In the genomic region with DNA sequence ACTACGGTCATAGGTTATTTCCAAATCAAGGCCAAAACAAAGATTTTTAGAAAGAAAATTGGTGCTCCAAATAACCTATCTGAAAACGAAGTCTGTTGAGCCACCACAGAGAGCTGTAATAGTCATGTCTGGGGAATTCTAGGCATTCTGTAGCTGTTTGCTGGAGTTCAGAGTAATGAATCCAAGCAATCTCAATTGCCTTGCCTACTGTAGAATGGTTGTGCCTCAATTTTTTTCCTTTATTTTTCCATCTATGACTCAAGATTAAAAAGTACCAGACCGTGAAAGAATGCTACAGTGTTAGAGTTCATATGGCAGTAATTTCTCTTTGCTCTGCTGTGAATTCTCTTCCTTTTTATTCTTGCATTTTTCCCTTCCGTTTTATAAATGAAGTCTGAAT, we compare ENCODE assay signal across 16 cellular contexts.
DNase-seq lines count a peak whose midpoint lies in the region; ATAC-seq and TF ChIP-seq lines count a peak whose summit lies in the region.
"Had no signal": no experiment of that assay in that cellular context is flagged by ENCODE, and none has a peak within 500 bp of the region (broad histone marks: within the 10 kb centered on the region; RNA-seq: fewer than 3 reads in every experiment).

No MANE protein-coding gene starts in this region.

- H3K9me3 Mint-ChIP-seq in GM23338: peaks cover 1% of the 10 kb centered on the region; the same call in 1 of the 3 replicates

- TF ChIP-seq EP300 in stomach (IDR thresholded peaks at IDR 0.05): no peak

- no peaks in the 10 kb centered on the region for H3K4me1 Mint-ChIP-seq in GM23338
- H3K4me1 Mint-ChIP-seq: naive thymus-derived CD4-positive, alpha-beta T cell had no signal

- H3K27ac Mint-ChIP-seq in GM23338: no peak overlapping the region; the same call in 1 of the 2 replicates
- H3K27ac Mint-ChIP-seq: naive thymus-derived CD4-positive, alpha-beta T cell had no signal

- no peaks in the 10 kb centered on the region for H4K20me1 ChIP-seq in GM23338 (replicated peaks; ENCODE audit: insufficient read depth)

- DNase-seq in GM23338 (ENCODE audit: low spot score) (peak; percentile 10), SW 1271 (lab: John Stamatoyannopoulos, UW) (peak; percentile 30 to 76), fibroblast of villous mesenchyme (ENCODE audit: low read depth) (peak; percentile 63), skeletal muscle cell (ENCODE audit: low read depth) (peak; percentile 73), OCI-M2 (lab: John Stamatoyannopoulos, UW; ENCODE audit: unreplicated experiment) (no peak), stomach (no peak)
- DNase-seq in stimulated activated CD4-positive, alpha-beta T cell treated with anti-CD3 and anti-CD28 coated beads, Interleukin-4, amount 100 ng/mL, for 24 hours: no peak
- DNase-seq: activated CD8-positive, alpha-beta memory T cell treated with anti-CD3 and anti-CD28 coated beads, Interleukin-2, amount 50 U/mL, for 48 hours; central memory CD4-positive, alpha-beta T cell; DMS153; hippocampal formation; MV-4-11; naive thymus-derived CD4-positive, alpha-beta T cell; NCI-H69; stimulated activated CD4-positive, alpha-beta T cell treated with anti-CD3 and anti-CD28 coated beads, Interleukin-4, amount 100 ng/mL, for 1 hour had no signal

- peaks cover 3% of the 10 kb centered on the region; the same call in 1 of the 3 replicates for H3K36me3 Mint-ChIP-seq in GM23338 (ENCODE audit: low read depth)
- H3K36me3 Mint-ChIP-seq: naive thymus-derived CD4-positive, alpha-beta T cell had no signal

- no peaks in the 10 kb centered on the region for H3K9me3 ChIP-seq in stomach

- no peak for TF ChIP-seq CTCF in GM23338 (conservative IDR thresholded peaks at IDR 0.05; ENCODE audit: low read depth in 2 of 2)
- no peak for TF ChIP-seq CTCF in fibroblast of villous mesenchyme (IDR thresholded peaks at IDR 0.05; ENCODE audit: insufficient read depth, low read depth, low read length)
- TF ChIP-seq CTCF in stomach (IDR thresholded peaks at IDR 0.05): no peak

- no peaks in the 10 kb centered on the region for H3K4me1 ChIP-seq in GM23338 (ENCODE audit: insufficient read depth)
- H3K4me1 ChIP-seq in stomach: no peaks in the 10 kb centered on the region

- whole genome bisulfite sequencing in stomach, 5 donors: 63 to 82% (median 73%) methylated on average over 4 of the region's 4 CpGs

- no peaks in the 10 kb centered on the region for H3K79me2 ChIP-seq in GM23338 (replicated peaks; ENCODE audit: insufficient read depth)

- H3K36me3 ChIP-seq in GM23338 (ENCODE audit: insufficient read depth) (no peaks in the 10 kb centered on the region), stomach (no peaks in the 10 kb centered on the region)

- no peak overlapping the region for H3K4me2 ChIP-seq in GM23338

- ATAC-seq in GM23338 (no peak), GM21786 (IDR thresholded peaks at IDR 0.05; ENCODE audit: unreplicated experiment) (no peak)
- ATAC-seq: naive thymus-derived CD4-positive, alpha-beta T cell had no signal

- no peak for TF ChIP-seq POLR2A in stomach (IDR thresholded peaks at IDR 0.05)

- intact Hi-C loops in stomach (cut with DNase I; ENCODE audit: low total_unique reads): no loop called here

- no peak overlapping the region for H3K4me3 Mint-ChIP-seq in GM23338
- H3K4me3 Mint-ChIP-seq: naive thymus-derived CD4-positive, alpha-beta T cell had no signal

- H2AFZ ChIP-seq in GM23338: no peak overlapping the region

- no peaks in the 10 kb centered on the region for H3K9me2 ChIP-seq in GM23338 (ENCODE audit: insufficient read depth)

- no peaks in the 10 kb centered on the region for H3K27me3 ChIP-seq in GM23338 (ENCODE audit: insufficient read depth)
- no peaks in the 10 kb centered on the region for H3K27me3 ChIP-seq in stomach

- H3K27ac ChIP-seq in GM23338 (ENCODE audit: low read depth) (no peak overlapping the region), stomach (no peak overlapping the region)

- peaks cover 3% of the 10 kb centered on the region for H3K27me3 Mint-ChIP-seq in GM23338 (ENCODE audit: insufficient read depth, low read depth, poor library complexity)
- H3K27me3 Mint-ChIP-seq: naive thymus-derived CD4-positive, alpha-beta T cell had no signal

- H3K4me3 ChIP-seq in GM23338 (no peak overlapping the region), fibroblast of villous mesenchyme (ENCODE audit: low read depth, low read length) (no peak overlapping the region), skeletal muscle cell (ENCODE audit: low read depth, low read length) (peak overlapping the region; percentile 1), stomach (no peak overlapping the region)

- H3F3A ChIP-seq in GM23338 (replicated peaks; ENCODE audit: low read depth): no peaks in the 10 kb centered on the region

TF ChIP-seq in GM23338, 12 proteins besides CTCF, POLR2A, EP300 and RAD21:
- TF ChIP-seq EZH2 (IDR thresholded peaks at IDR 0.05; ENCODE audit: low read depth, unreplicated experiment): no peak
- TF ChIP-seq, protein P1, sequence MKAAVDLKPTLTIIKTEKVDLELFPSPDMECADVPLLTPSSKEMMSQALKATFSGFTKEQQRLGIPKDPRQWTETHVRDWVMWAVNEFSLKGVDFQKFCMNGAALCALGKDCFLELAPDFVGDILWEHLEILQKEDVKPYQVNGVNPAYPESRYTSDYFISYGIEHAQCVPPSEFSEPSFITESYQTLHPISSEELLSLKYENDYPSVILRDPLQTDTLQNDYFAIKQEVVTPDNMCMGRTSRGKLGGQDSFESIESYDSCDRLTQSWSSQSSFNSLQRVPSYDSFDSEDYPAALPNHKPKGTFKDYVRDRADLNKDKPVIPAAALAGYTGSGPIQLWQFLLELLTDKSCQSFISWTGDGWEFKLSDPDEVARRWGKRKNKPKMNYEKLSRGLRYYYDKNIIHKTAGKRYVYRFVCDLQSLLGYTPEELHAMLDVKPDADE (IDR thresholded peaks at IDR 0.05): no peak
- TF ChIP-seq, protein P2, sequence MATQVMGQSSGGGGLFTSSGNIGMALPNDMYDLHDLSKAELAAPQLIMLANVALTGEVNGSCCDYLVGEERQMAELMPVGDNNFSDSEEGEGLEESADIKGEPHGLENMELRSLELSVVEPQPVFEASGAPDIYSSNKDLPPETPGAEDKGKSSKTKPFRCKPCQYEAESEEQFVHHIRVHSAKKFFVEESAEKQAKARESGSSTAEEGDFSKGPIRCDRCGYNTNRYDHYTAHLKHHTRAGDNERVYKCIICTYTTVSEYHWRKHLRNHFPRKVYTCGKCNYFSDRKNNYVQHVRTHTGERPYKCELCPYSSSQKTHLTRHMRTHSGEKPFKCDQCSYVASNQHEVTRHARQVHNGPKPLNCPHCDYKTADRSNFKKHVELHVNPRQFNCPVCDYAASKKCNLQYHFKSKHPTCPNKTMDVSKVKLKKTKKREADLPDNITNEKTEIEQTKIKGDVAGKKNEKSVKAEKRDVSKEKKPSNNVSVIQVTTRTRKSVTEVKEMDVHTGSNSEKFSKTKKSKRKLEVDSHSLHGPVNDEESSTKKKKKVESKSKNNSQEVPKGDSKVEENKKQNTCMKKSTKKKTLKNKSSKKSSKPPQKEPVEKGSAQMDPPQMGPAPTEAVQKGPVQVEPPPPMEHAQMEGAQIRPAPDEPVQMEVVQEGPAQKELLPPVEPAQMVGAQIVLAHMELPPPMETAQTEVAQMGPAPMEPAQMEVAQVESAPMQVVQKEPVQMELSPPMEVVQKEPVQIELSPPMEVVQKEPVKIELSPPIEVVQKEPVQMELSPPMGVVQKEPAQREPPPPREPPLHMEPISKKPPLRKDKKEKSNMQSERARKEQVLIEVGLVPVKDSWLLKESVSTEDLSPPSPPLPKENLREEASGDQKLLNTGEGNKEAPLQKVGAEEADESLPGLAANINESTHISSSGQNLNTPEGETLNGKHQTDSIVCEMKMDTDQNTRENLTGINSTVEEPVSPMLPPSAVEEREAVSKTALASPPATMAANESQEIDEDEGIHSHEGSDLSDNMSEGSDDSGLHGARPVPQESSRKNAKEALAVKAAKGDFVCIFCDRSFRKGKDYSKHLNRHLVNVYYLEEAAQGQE (IDR thresholded peaks at IDR 0.05; ENCODE audit: unreplicated experiment): no peak

Comparison
In these comparisons a context has a peak if more than half of its experiments do, and no peak if none do; other contexts are left out.
1. DNase-seq: peak in GM23338 (single experiment), SW 1271 (2 of 2), fibroblast of villous mesenchyme (single experiment) and skeletal muscle cell (single experiment); none in OCI-M2 (single experiment), stimulated activated CD4-positive, alpha-beta T cell treated with anti-CD3 and anti-CD28 coated beads, Interleukin-4, amount 100 ng/mL, for 24 hours (single experiment) and stomach (single experiment).